ENCODE assay signal across 8 cellular contexts in the genomic region with DNA sequence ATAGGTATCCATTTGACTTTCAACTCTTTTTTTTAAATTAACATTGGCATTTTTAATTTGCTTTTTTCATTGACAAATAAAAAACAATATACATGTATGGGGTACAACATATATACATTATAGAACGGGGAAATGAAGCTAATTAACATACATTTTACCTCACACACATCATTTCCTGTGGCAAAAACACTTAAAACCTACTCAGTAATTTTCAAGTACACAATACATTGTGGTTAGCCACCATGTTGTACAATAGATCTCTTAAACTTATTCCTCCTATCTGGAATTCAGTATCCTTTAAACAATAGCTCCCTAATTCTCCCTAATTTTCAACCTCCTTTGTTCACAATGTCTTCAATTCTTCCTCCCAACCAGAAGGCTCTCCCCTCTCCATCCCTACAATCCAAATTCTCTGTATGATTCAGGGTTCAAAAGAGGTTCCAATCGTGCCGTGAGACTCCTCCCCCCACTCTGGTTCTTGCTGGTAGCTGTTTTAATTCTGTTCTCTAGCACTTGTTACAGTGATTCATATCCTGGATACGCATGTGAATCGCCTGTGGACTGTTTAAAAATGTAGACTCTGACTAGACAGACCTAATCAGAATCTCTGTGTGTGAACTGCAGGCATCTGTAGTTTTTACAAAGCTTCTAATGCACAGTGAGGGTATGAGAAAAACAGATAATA.
DNase-seq lines count a peak whose midpoint lies in the region; FAIRE-seq and TF ChIP-seq lines count a peak whose summit lies in the region.

No MANE protein-coding gene starts in this region.

- H3K9me3 Mint-ChIP-seq in activated T-helper 2 cell treated with anti-CD3 and anti-CD28 coated beads, Interferon-gamma antibody, Interleukin-2, Interleukin-4, amounts not matched to agents 10 μg/mL and 5 μg/mL and 100 μg/mL, durations not matched to agents 14 hours and 24 hours and 36 hours: peaks cover 3% of the 10 kb centered on the region
- H3K9me3 Mint-ChIP-seq in glutamatergic neuron (ENCODE audit: unreplicated experiment): no peaks in the 10 kb centered on the region

- H3K4me1 Mint-ChIP-seq in activated T-helper 2 cell treated with anti-CD3 and anti-CD28 coated beads, Interferon-gamma antibody, Interleukin-2, Interleukin-4, amounts not matched to agents 10 μg/mL and 5 μg/mL and 100 μg/mL, durations not matched to agents 14 hours and 24 hours and 36 hours (ENCODE audit: low read depth): peaks cover 70% of the 10 kb centered on the region
- no peaks in the 10 kb centered on the region for H3K4me1 Mint-ChIP-seq in glutamatergic neuron (ENCODE audit: low read depth, unreplicated experiment)

- no peaks in the 10 kb centered on the region for H3K27me3 Mint-ChIP-seq in activated T-helper 2 cell treated with anti-CD3 and anti-CD28 coated beads, Interferon-gamma antibody, Interleukin-2, Interleukin-4, amounts not matched to agents 10 μg/mL and 5 μg/mL and 100 μg/mL, durations not matched to agents 14 hours and 24 hours and 36 hours (ENCODE audit: low read depth)
- H3K27me3 Mint-ChIP-seq in glutamatergic neuron (ENCODE audit: unreplicated experiment): no peaks in the 10 kb centered on the region

- no peak for TF ChIP-seq CTCF in glutamatergic neuron (IDR thresholded peaks at IDR 0.05; ENCODE audit: partially characterized antibody, unreplicated experiment)

- DNase-seq in AG08396 (ENCODE audit: low spot score) (peak; percentile 62), HT1080 (ENCODE audit: low read depth) (peak; percentile 98), kidney tubule cell (ENCODE audit: low spot score) (peak; percentile 97), COLO668 (lab: John Stamatoyannopoulos, UW; ENCODE audit: unreplicated experiment) (no peak), NCI-H446 treated with DMSO at 0.1 percent for 48 hours (lab: John Stamatoyannopoulos, UW) (no peak), GM12891 (ENCODE audit: insufficient read length, low spot score) (no peak), glutamatergic neuron (no peak)
- peak; percentile 40 for DNase-seq in activated T-helper 2 cell treated with anti-CD3 and anti-CD28 coated beads, Interferon-gamma antibody, Interleukin-2, Interleukin-4, amounts not matched to agents 10 μg/mL and 5 μg/mL and 100 μg/mL, durations not matched to agents 14 hours and 24 hours and 36 hours (ENCODE audit: low spot score)

- TF ChIP-seq POLR2A in GM12891 (IDR thresholded peaks at IDR 0.05; ENCODE audit: low read depth, low read length): no peak

- intact Hi-C loops in activated T-helper 2 cell treated with anti-CD3 and anti-CD28 coated beads, Interferon-gamma antibody, Interleukin-2, Interleukin-4, amounts not matched to agents 10 μg/mL and 5 μg/mL and 100 μg/mL, durations not matched to agents 14 hours and 24 hours and 36 hours (cut with micrococcal nuclease): loop anchor here (1.0 to 10.0 kb wide), 10 partner anchors 11 to 385 kb away; a partner anchor contains a TSS

- peak overlapping the region; percentile 67 for H3K4me3 Mint-ChIP-seq in activated T-helper 2 cell treated with anti-CD3 and anti-CD28 coated beads, Interferon-gamma antibody, Interleukin-2, Interleukin-4, amounts not matched to agents 10 μg/mL and 5 μg/mL and 100 μg/mL, durations not matched to agents 14 hours and 24 hours and 36 hours (ENCODE audit: low read depth)
- H3K4me3 Mint-ChIP-seq in glutamatergic neuron (ENCODE audit: unreplicated experiment): no peak overlapping the region

- peaks cover 6% of the 10 kb centered on the region for H3K36me3 Mint-ChIP-seq in activated T-helper 2 cell treated with anti-CD3 and anti-CD28 coated beads, Interferon-gamma antibody, Interleukin-2, Interleukin-4, amounts not matched to agents 10 μg/mL and 5 μg/mL and 100 μg/mL, durations not matched to agents 14 hours and 24 hours and 36 hours (ENCODE audit: low read depth)
- H3K36me3 Mint-ChIP-seq in glutamatergic neuron (ENCODE audit: unreplicated experiment): no peaks in the 10 kb centered on the region

- FAIRE-seq in GM12891 (lab: Jason Lieb, UNC): no peak

- H3K27ac Mint-ChIP-seq in activated T-helper 2 cell treated with anti-CD3 and anti-CD28 coated beads, Interferon-gamma antibody, Interleukin-2, Interleukin-4, amounts not matched to agents 10 μg/mL and 5 μg/mL and 100 μg/mL, durations not matched to agents 14 hours and 24 hours and 36 hours: peak overlapping the region; percentile 97
- no peak overlapping the region for H3K27ac Mint-ChIP-seq in glutamatergic neuron (ENCODE audit: unreplicated experiment)

TF ChIP-seq in GM12891, 5 proteins besides CTCF, POLR2A, EP300 and RAD21:
- TF ChIP-seq SPI1 (IDR thresholded peaks at IDR 0.05; ENCODE audit: low read depth, low read length) (no peak), POU2F2 (IDR thresholded peaks at IDR 0.05; ENCODE audit: low read depth, low read length) (no peak), TAF1 (IDR thresholded peaks at IDR 0.05; ENCODE audit: low read depth, low read length) (no peak), POLR2AphosphoS5 (IDR thresholded peaks at IDR 0.05; ENCODE audit: low read depth, low read length) (no peak)

Comparison
In these comparisons a context has a peak if more than half of its experiments do, and no peak if none do; other contexts are left out.
1. DNase-seq: peak in AG08396 (single experiment), HT1080 (single experiment), activated T-helper 2 cell treated with anti-CD3 and anti-CD28 coated beads, Interferon-gamma antibody, Interleukin-2, Interleukin-4, amounts not matched to agents 10 μg/mL and 5 μg/mL and 100 μg/mL, durations not matched to agents 14 hours and 24 hours and 36 hours (single experiment) and kidney tubule cell (single experiment); none in COLO668 (single experiment), NCI-H446 treated with DMSO at 0.1 percent for 48 hours (single experiment), GM12891 (single experiment) and glutamatergic neuron (single experiment).